32 cellular contexts compared by ENCODE assay signal in the genomic region with DNA sequence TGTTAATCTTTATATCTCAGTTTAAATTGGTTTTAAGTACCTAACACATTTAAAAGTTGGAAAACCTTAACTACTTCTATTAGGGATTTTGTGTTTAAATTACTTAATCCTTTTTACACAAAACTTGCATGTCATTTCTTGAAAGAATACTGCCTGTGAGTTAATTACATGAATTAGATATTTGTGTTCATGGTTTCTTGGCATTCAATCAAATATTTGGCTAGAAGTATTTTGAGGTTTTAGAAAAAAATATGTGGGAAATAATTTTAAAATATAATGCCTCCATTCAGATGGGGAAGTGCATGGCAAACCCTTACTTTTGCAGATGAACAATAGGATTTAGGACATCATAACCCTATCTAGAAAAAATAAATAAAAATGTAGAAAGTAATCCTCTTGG.
DNase-seq lines count a peak whose midpoint lies in the region; ATAC-seq and TF ChIP-seq lines count a peak whose summit lies in the region.
"Had no signal": no experiment of that assay in that cellular context is flagged by ENCODE, and none has a peak within 500 bp of the region (broad histone marks: within the 10 kb centered on the region; RNA-seq: fewer than 3 reads in every experiment).

No MANE protein-coding gene starts in this region.

- H3K27me3 ChIP-seq in GM23338 (ENCODE audit: insufficient read depth) (no peaks in the 10 kb centered on the region), iPS-18a (ENCODE audit: control insufficient read depth, insufficient read depth, low read length) (no peaks in the 10 kb centered on the region)
- H3K27me3 ChIP-seq: gastroesophageal sphincter, sigmoid colon, transverse colon had no signal

- no peaks in the 10 kb centered on the region for H3K79me2 ChIP-seq in GM23338 (replicated peaks; ENCODE audit: insufficient read depth)

- no peaks in the 10 kb centered on the region for H3K9me2 ChIP-seq in GM23338 (ENCODE audit: insufficient read depth)

- no peak overlapping the region for H2AFZ ChIP-seq in GM23338

- no peaks in the 10 kb centered on the region for H3K9me3 Mint-ChIP-seq in GM23338
- no peaks in the 10 kb centered on the region for H3K9me3 Mint-ChIP-seq in natural killer cell treated with Interleukin-12 subunit alpha and Interleukin-12 subunit beta and Interleukin-15 and Interleukin-18, amount 100 ng/mL, for 72 hours
- H3K9me3 Mint-ChIP-seq: activated naive CD4-positive, alpha-beta T cell treated with anti-CD3 and anti-CD28 coated beads, Interleukin-2, amount 50 U/mL, for 72 hours had no signal

- 0 out of 2 replicates have a peak overlapping the region, but pooled peaks have one; percentile 13 for H3K4me2 ChIP-seq in GM23338

- H3K36me3 ChIP-seq in GM23338 (ENCODE audit: insufficient read depth), result no peaks in the 10 kb centered on the region
- H3K36me3 ChIP-seq in iPS-18a (ENCODE audit: control insufficient read depth, low read depth, low read length), result no peaks in the 10 kb centered on the region
- H3K36me3 ChIP-seq: gastroesophageal sphincter, lower lobe of right lung, prostate gland, sigmoid colon, transverse colon had no signal

- no peaks in the 10 kb centered on the region for H3K9me3 ChIP-seq in iPS-18a (ENCODE audit: control insufficient read depth, low read depth, low read length)
- H3K9me3 ChIP-seq: gastroesophageal sphincter, lower lobe of right lung, prostate gland, sigmoid colon, transverse colon had no signal

- H3K4me3 Mint-ChIP-seq in GM23338, result no peak overlapping the region
- H3K4me3 Mint-ChIP-seq in natural killer cell treated with Interleukin-12 subunit alpha and Interleukin-12 subunit beta and Interleukin-15 and Interleukin-18, amount 100 ng/mL, for 72 hours, result no peak overlapping the region
- H3K4me3 Mint-ChIP-seq: IgD-negative memory B cell; naive thymus-derived CD8-positive, alpha-beta T cell had no signal

- H3K4me1 ChIP-seq in GM23338 (ENCODE audit: insufficient read depth), result peaks cover 56% of the 10 kb centered on the region
- peaks cover 44% of the 10 kb centered on the region for H3K4me1 ChIP-seq in iPS-18a (ENCODE audit: control insufficient read depth, low read depth, low read length)
- H3K4me1 ChIP-seq: gastroesophageal sphincter, lower lobe of right lung, prostate gland, sigmoid colon, transverse colon had no signal

- DNase-seq in GM23338 (ENCODE audit: low spot score), result no peak
- peak; percentile 48 for DNase-seq in NCI-H69 (lab: John Stamatoyannopoulos, UW)
- peak; percentile 14 for DNase-seq in astrocyte of the hippocampus (ENCODE audit: low read depth, low spot score)
- no peak for DNase-seq in effector CD4-positive, alpha-beta T cell
- DNase-seq in natural killer cell treated with Interleukin-12 subunit alpha and Interleukin-12 subunit beta and Interleukin-15 and Interleukin-18, amount 100 ng/mL, for 72 hours (ENCODE audit: low spot score), result no peak
- DNase-seq in Kasumi-1 (lab: John Stamatoyannopoulos, UW), result no peak
- DNase-seq: ACHN; activated CD4-positive, alpha-beta T cell treated with anti-CD3 and anti-CD28 coated beads for 4 hours; activated CD8-positive, alpha-beta memory T cell treated with anti-CD3 and anti-CD28 coated beads for 24 hours; activated effector memory CD4-positive, alpha-beta T cell treated with Interleukin-2 at 50 U/mL for 16 hours; anterior cingulate cortex; DMS153; lower lobe of right lung; naive thymus-derived CD8-positive, alpha-beta T cell; NCI-H1092; NCI-H2029; NCI-H524; occipital lobe; SHP77 treated with DMSO at 0.1 percent for 48 hours; sigmoid colon; stimulated activated CD4-positive, alpha-beta T cell treated with anti-CD3 and anti-CD28 coated beads, Interleukin-12 subunit alpha, Interleukin-12 subunit beta, amount 100 ng/mL, for 4 hours; stimulated activated CD4-positive, alpha-beta T cell treated with anti-CD3 and anti-CD28 coated beads, Interleukin-4, amount 100 ng/mL, for 24 hours; T-helper 9 cell; transverse colon had no signal

- H3K27ac Mint-ChIP-seq in GM23338, result no peak overlapping the region
- H3K27ac Mint-ChIP-seq in natural killer cell treated with Interleukin-12 subunit alpha and Interleukin-12 subunit beta and Interleukin-15 and Interleukin-18, amount 100 ng/mL, for 72 hours, result no peak overlapping the region
- H3K27ac Mint-ChIP-seq: activated naive CD4-positive, alpha-beta T cell treated with anti-CD3 and anti-CD28 coated beads, Interleukin-2, amount 50 U/mL, for 72 hours; IgD-negative memory B cell; naive thymus-derived CD8-positive, alpha-beta T cell had no signal

- peaks cover 1% of the 10 kb centered on the region for H3K27me3 Mint-ChIP-seq in GM23338 (ENCODE audit: insufficient read depth, low read depth, poor library complexity)
- H3K27me3 Mint-ChIP-seq in natural killer cell treated with Interleukin-12 subunit alpha and Interleukin-12 subunit beta and Interleukin-15 and Interleukin-18, amount 100 ng/mL, for 72 hours, result no peaks in the 10 kb centered on the region
- H3K27me3 Mint-ChIP-seq: IgD-negative memory B cell; naive thymus-derived CD8-positive, alpha-beta T cell had no signal

- no peaks in the 10 kb centered on the region for H3F3A ChIP-seq in GM23338 (replicated peaks; ENCODE audit: low read depth)

- H3K4me3 ChIP-seq in GM23338 (no peak overlapping the region), iPS-18a (ENCODE audit: low read length) (no peak overlapping the region)
- H3K4me3 ChIP-seq: gastroesophageal sphincter, lower lobe of right lung, prostate gland, sigmoid colon, transverse colon had no signal

- no peak for TF ChIP-seq CTCF in GM23338 (conservative IDR thresholded peaks at IDR 0.05; ENCODE audit: low read depth in 2 of 2)

- no peak for ATAC-seq in GM23338
- ATAC-seq in natural killer cell treated with Interleukin-12 subunit alpha and Interleukin-12 subunit beta and Interleukin-15 and Interleukin-18, amount 100 ng/mL, for 72 hours, result no peak
- no peak for ATAC-seq in GM21529 (IDR thresholded peaks at IDR 0.05; ENCODE audit: unreplicated experiment)
- ATAC-seq: activated naive CD4-positive, alpha-beta T cell treated with anti-CD3 and anti-CD28 coated beads, Interleukin-2, amount 50 U/mL, for 72 hours; esophagus mucosa; gastroesophageal sphincter; lower lobe of right lung; naive thymus-derived CD8-positive, alpha-beta T cell had no signal

- H3K4me1 Mint-ChIP-seq in GM23338, result peaks cover 38% of the 10 kb centered on the region
- H3K4me1 Mint-ChIP-seq in natural killer cell treated with Interleukin-12 subunit alpha and Interleukin-12 subunit beta and Interleukin-15 and Interleukin-18, amount 100 ng/mL, for 72 hours (ENCODE audit: low read depth in 2 of 2), result no peaks in the 10 kb centered on the region
- H3K4me1 Mint-ChIP-seq: IgD-negative memory B cell; naive thymus-derived CD8-positive, alpha-beta T cell had no signal

- no peaks in the 10 kb centered on the region for H3K36me3 Mint-ChIP-seq in GM23338 (ENCODE audit: low read depth)
- no peaks in the 10 kb centered on the region for H3K36me3 Mint-ChIP-seq in natural killer cell treated with Interleukin-12 subunit alpha and Interleukin-12 subunit beta and Interleukin-15 and Interleukin-18, amount 100 ng/mL, for 72 hours
- H3K36me3 Mint-ChIP-seq: activated naive CD4-positive, alpha-beta T cell treated with anti-CD3 and anti-CD28 coated beads, Interleukin-2, amount 50 U/mL, for 72 hours; IgD-negative memory B cell; naive thymus-derived CD8-positive, alpha-beta T cell had no signal

- H4K20me1 ChIP-seq in GM23338 (replicated peaks; ENCODE audit: insufficient read depth), result no peaks in the 10 kb centered on the region

- H3K27ac ChIP-seq in GM23338 (ENCODE audit: low read depth), result no peak overlapping the region
- peak overlapping the region; percentile 47 for H3K27ac ChIP-seq in iPS-18a (ENCODE audit: low read length)
- H3K27ac ChIP-seq: gastroesophageal sphincter, lower lobe of right lung, prostate gland, sigmoid colon, transverse colon, VCaP had no signal

- no peak overlapping the region for H3K9ac ChIP-seq in iPS-18a (ENCODE audit: low read length)

TF ChIP-seq in GM23338, 12 proteins besides CTCF, POLR2A, EP300 and RAD21:
- TF ChIP-seq STAT1 (IDR thresholded peaks at IDR 0.05; ENCODE audit: unreplicated experiment), result no peak
- TF ChIP-seq EZH2phosphoT487 (IDR thresholded peaks at IDR 0.05; ENCODE audit: unreplicated experiment), result no peak
- no peak for TF ChIP-seq CREB1 (CRISPR knock-in tag; IDR thresholded peaks at IDR 0.05; ENCODE audit: low read depth)

Comparison
In these comparisons a context has a peak if more than half of its experiments do, and no peak if none do; other contexts are left out.
1. DNase-seq: peak in NCI-H69 (single experiment) and astrocyte of the hippocampus (single experiment); none in GM23338 (single experiment), effector CD4-positive, alpha-beta T cell (single experiment), natural killer cell treated with Interleukin-12 subunit alpha and Interleukin-12 subunit beta and Interleukin-15 and Interleukin-18, amount 100 ng/mL, for 72 hours (single experiment) and Kasumi-1 (0 of 2).